8 cellular contexts compared by ENCODE assay signal in genomic region chr18:31497711-31498449, GRCh38. TPM values are rescaled to one million over a fixed set of nuclear protein-coding genes. Genes with fewer than 3 reads are reported as not detected.
DNase-seq lines count a peak whose midpoint lies in the region; ATAC-seq and TF ChIP-seq lines count a peak whose summit lies in the region.

Gene DSG2 (plus strand): TSS chr18:31498177. CDS start chr18:31498252, 75 bp downstream.

- H3K27ac Mint-ChIP-seq in activated naive CD4-positive, alpha-beta T cell treated with anti-CD3 and anti-CD28 coated beads for 36 hours = no peak within 1 kb of the TSS

- H3K9me3 Mint-ChIP-seq in activated naive CD4-positive, alpha-beta T cell treated with anti-CD3 and anti-CD28 coated beads for 36 hours = no peaks in the 10 kb centered on the region

- no peaks in the 10 kb centered on the region for H3K36me3 Mint-ChIP-seq in activated naive CD4-positive, alpha-beta T cell treated with anti-CD3 and anti-CD28 coated beads for 36 hours (ENCODE audit: low read depth)

- no peaks in the 10 kb centered on the region for H3K27me3 ChIP-seq in ascending aorta
- peaks cover 12% of the 10 kb centered on the region for H3K27me3 ChIP-seq in skeletal muscle satellite cell (ENCODE audit: control insufficient read depth, insufficient read depth, low read length)

- H3K4me3 Mint-ChIP-seq in activated naive CD4-positive, alpha-beta T cell treated with anti-CD3 and anti-CD28 coated beads for 36 hours = peak within 1 kb of the TSS; percentile 73

- peaks cover 6% of the 10 kb centered on the region for H3K4me1 Mint-ChIP-seq in activated naive CD4-positive, alpha-beta T cell treated with anti-CD3 and anti-CD28 coated beads for 36 hours (ENCODE audit: low read depth)

- no peaks in the 10 kb centered on the region for H3K9me3 ChIP-seq in ascending aorta
- no peaks in the 10 kb centered on the region for H3K9me3 ChIP-seq in skeletal muscle satellite cell (replicated peaks; ENCODE audit: low read length)

- peaks cover 39% of the 10 kb centered on the region for H3K27me3 Mint-ChIP-seq in activated naive CD4-positive, alpha-beta T cell treated with anti-CD3 and anti-CD28 coated beads for 36 hours (ENCODE audit: low read depth)

- CTCF ChIA-PET in activated naive CD4-positive, alpha-beta T cell treated with anti-CD3 and anti-CD28 coated beads for 36 hours (lab: Charles Lee) = no interaction called here

- H3K4me1 ChIP-seq in ascending aorta (no peaks in the 10 kb centered on the region), skeletal muscle satellite cell (ENCODE audit: control insufficient read depth, insufficient read depth, low read length) (peaks cover 3% of the 10 kb centered on the region)

- peak within 1 kb of the TSS; percentile 79 for H3K4me2 ChIP-seq in skeletal muscle satellite cell (ENCODE audit: low read length)

- H3K27ac ChIP-seq in ascending aorta = no peak within 1 kb of the TSS

- no peak within 1 kb of the TSS for H3K9ac ChIP-seq in skeletal muscle satellite cell (ENCODE audit: low read depth, low read length)

- no peak for TF ChIP-seq CTCF in ascending aorta (IDR thresholded peaks at IDR 0.05)

- intact Hi-C loops in activated naive CD4-positive, alpha-beta T cell treated with anti-CD3 and anti-CD28 coated beads for 36 hours (cut with micrococcal nuclease) = loop anchor here (2.0 to 10.0 kb wide), 4 partner anchors 161 to 597 kb away; partner anchors contain the start of genes B4GALT6 and RNF138
- intact Hi-C loops in ascending aorta (cut with DNase I) = no loop called here

- H3K36me3 ChIP-seq in ascending aorta (no peaks in the 10 kb centered on the region), skeletal muscle satellite cell (ENCODE audit: insufficient read depth, low read length) (no peaks in the 10 kb centered on the region)

- peak within 1 kb of the TSS; percentile 49 to 63 for H3K4me3 ChIP-seq in ascending aorta
- H3K4me3 ChIP-seq in iPS-11a (ENCODE audit: low read depth, low read length) = peak within 1 kb of the TSS; percentile 89
- H3K4me3 ChIP-seq in skeletal muscle satellite cell (ENCODE audit: low read length) = peak within 1 kb of the TSS; percentile 63

- peak; percentile 39 for DNase-seq in activated naive CD4-positive, alpha-beta T cell treated with anti-CD3 and anti-CD28 coated beads for 36 hours
- no peak for DNase-seq in activated naive CD4-positive, alpha-beta T cell treated with Interleukin-2 at 50 U/mL for 16 hours
- peak; percentile 63 for DNase-seq in NCI-H345 (lab: John Stamatoyannopoulos, UW)
- no peak for DNase-seq in ascending aorta (ENCODE audit: low spot score in 2 of 2)
- no peak for DNase-seq in activated CD4-positive, CD25-positive, alpha-beta regulatory T cell (lab: John Stamatoyannopoulos, UW)

- peak; percentile 41 for ATAC-seq in HG02870 (IDR thresholded peaks at IDR 0.05; ENCODE audit: unreplicated experiment)

RNA-seq across cellular contexts. Expression of gene DSG2, which starts in this region (rescaled TPM):
- total RNA-seq in activated naive CD4-positive, alpha-beta T cell treated with anti-CD3 and anti-CD28 coated beads for 36 hours = under 1 TPM; 0.45 to 0.49 TPM
- 10.5 TPM for total RNA-seq in ascending aorta
- total RNA-seq in skeletal muscle satellite cell (2012; rRNA removed) = 10.4 and 12.7 TPM in 2 replicates

Comparison
In these comparisons a context has a peak if more than half of its experiments do, and no peak if none do; other contexts are left out.
1. Peak in DNase-seq in activated naive CD4-positive, alpha-beta T cell treated with anti-CD3 and anti-CD28 coated beads for 36 hours; RNA of the gene not detected or under 1 TPM.